Comparison of ENCODE assay signal across 34 cellular contexts in genomic region chr14:77421241-77421640, GRCh38. TPM values are rescaled to one million over a fixed set of nuclear protein-coding genes. Genes with fewer than 3 reads are reported as not detected.
DNase-seq lines count a peak whose midpoint lies in the region; ATAC-seq and TF ChIP-seq lines count a peak whose summit lies in the region.
"Had no signal": no experiment of that assay in that cellular context is flagged by ENCODE, and none has a peak within 500 bp of the region (broad histone marks: within the 10 kb centered on the region; RNA-seq: fewer than 3 reads in every experiment).

No MANE protein-coding gene starts in this region.

- intact Hi-C loops in mammary epithelial cell (cut with micrococcal nuclease): no loop called here
- intact Hi-C loops in mucosa of descending colon (cut with DNase I, micrococcal nuclease): no loop called here

- H3K9me3 ChIP-seq in mammary epithelial cell (replicated peaks; ENCODE audit: insufficient read depth, low read length) (no peaks in the 10 kb centered on the region), mucosa of descending colon (peaks cover 15% of the 10 kb centered on the region)
- H3K9me3 ChIP-seq: thyroid gland, vagina had no signal

- ATAC-seq in mucosa of descending colon: no peak
- ATAC-seq: activated CD8-positive, alpha-beta T cell treated with anti-CD3 and anti-CD28 coated beads, Interleukin-2, amount 10 ng/mL, durations not matched to agents 7 days and 5 days; heart right ventricle; lower lobe of right lung; naive thymus-derived CD8-positive, alpha-beta T cell; sciatic nerve had no signal

- H3K4me3 Mint-ChIP-seq in HFFc6: no peak overlapping the region
- H3K4me3 Mint-ChIP-seq: activated CD8-positive, alpha-beta T cell treated with anti-CD3 and anti-CD28 coated beads, Interleukin-2, amount 10 ng/mL, durations not matched to agents 7 days and 5 days; activated naive CD4-positive, alpha-beta T cell treated with anti-CD3 and anti-CD28 coated beads, Interleukin-2, amount 10 ng/mL, durations not matched to agents 7 days and 5 days; naive thymus-derived CD8-positive, alpha-beta T cell had no signal

- H3K4me1 Mint-ChIP-seq in HFFc6 (ENCODE audit: low read depth): peaks cover 12% of the 10 kb centered on the region
- H3K4me1 Mint-ChIP-seq: activated naive CD4-positive, alpha-beta T cell treated with anti-CD3 and anti-CD28 coated beads, Interleukin-2, amount 10 ng/mL, durations not matched to agents 7 days and 5 days; naive thymus-derived CD8-positive, alpha-beta T cell had no signal

- TF ChIP-seq CTCF in HFFc6 (IDR thresholded peaks at IDR 0.05): no peak
- TF ChIP-seq CTCF in mammary epithelial cell (conservative IDR thresholded peaks at IDR 0.05 in 1 of 2, IDR thresholded peaks at IDR 0.05 in 1 of 2; ENCODE audit: extremely low read depth in 1 of 2, insufficient read depth in 1 of 2, low read depth in 1 of 2, low read length in 2 of 2): no peak
- TF ChIP-seq CTCF in mucosa of descending colon (IDR thresholded peaks at IDR 0.05): no peak

- H3K4me1 ChIP-seq in mammary epithelial cell (ENCODE audit: insufficient read depth, low read length) (no peaks in the 10 kb centered on the region), mucosa of descending colon (ENCODE audit: low read depth) (no peaks in the 10 kb centered on the region)
- H3K4me1 ChIP-seq: heart right ventricle, lower lobe of right lung, thyroid gland, vagina had no signal

- H3K79me2 ChIP-seq in mammary epithelial cell (ENCODE audit: insufficient read depth, low read length): no peaks in the 10 kb centered on the region

- H3K4me3 ChIP-seq in mammary epithelial cell (replicated peaks in 1 of 3; ENCODE audit: insufficient read depth in 1 of 3, low read depth in 2 of 3, low read length in 3 of 3): no peak overlapping the region
- no peak overlapping the region for H3K4me3 ChIP-seq in mucosa of descending colon
- H3K4me3 ChIP-seq: heart right ventricle, lower lobe of right lung, thyroid gland, vagina had no signal

- 74% methylated on average over 2 of the region's 2 CpGs for WGBS in mammary epithelial cell (ENCODE audit: low coverage, missing lambda C conversion rate)

- no peak overlapping the region for H3K27ac ChIP-seq in mammary epithelial cell (ENCODE audit: insufficient read depth, low read depth, low read length)
- H3K27ac ChIP-seq: brain microvascular endothelial cell, heart right ventricle, lower lobe of right lung, thyroid gland, vagina, WERI-Rb-1 had no signal

- no peaks in the 10 kb centered on the region for H4K20me1 ChIP-seq in mammary epithelial cell (ENCODE audit: insufficient read depth, low read length)

- peaks cover 30% of the 10 kb centered on the region for H3K36me3 Mint-ChIP-seq in HFFc6 (ENCODE audit: low read depth)

- H3K36me3 ChIP-seq in mammary epithelial cell (ENCODE audit: insufficient read depth, low read length) (peaks cover 5% of the 10 kb centered on the region), mucosa of descending colon (ENCODE audit: low read depth) (no peaks in the 10 kb centered on the region)
- H3K36me3 ChIP-seq: WERI-Rb-1 had no signal

- in situ Hi-C loops in mammary epithelial cell (cut with MboI; ENCODE audit: low sequenced_read_pairs in 2 of 2): no loop called here

- H3K9me3 Mint-ChIP-seq in HFFc6: peaks cover 16% of the 10 kb centered on the region

- dilution Hi-C loops in mammary epithelial cell (cut with HindIII; ENCODE audit: low sequenced_read_pairs): no loop called here

- no peaks in the 10 kb centered on the region for H3K27me3 Mint-ChIP-seq in HFFc6 (ENCODE audit: insufficient read depth)
- H3K27me3 Mint-ChIP-seq: activated naive CD4-positive, alpha-beta T cell treated with anti-CD3 and anti-CD28 coated beads, Interleukin-2, amount 10 ng/mL, durations not matched to agents 7 days and 5 days; naive thymus-derived CD8-positive, alpha-beta T cell; progenitor cell of endocrine pancreas had no signal

- peak overlapping the region; percentile 32; the same call in 1 of the 2 replicates for H3K27ac Mint-ChIP-seq in HFFc6
- H3K27ac Mint-ChIP-seq: activated CD8-positive, alpha-beta T cell treated with anti-CD3 and anti-CD28 coated beads, Interleukin-2, amount 10 ng/mL, durations not matched to agents 7 days and 5 days; activated naive CD4-positive, alpha-beta T cell treated with anti-CD3 and anti-CD28 coated beads, Interleukin-2, amount 10 ng/mL, durations not matched to agents 7 days and 5 days; naive thymus-derived CD8-positive, alpha-beta T cell; progenitor cell of endocrine pancreas had no signal

- DNase-seq in EL (peak; percentile 50), HFFc6 (peak; percentile 6), mammary epithelial cell (peak; percentile 8), putamen (ENCODE audit: low spot score) (peak; percentile 17), NCI-H2029 (lab: John Stamatoyannopoulos, UW) (no peak), mucosa of descending colon (no peak), dermis blood vessel endothelial cell (no peak)
- DNase-seq: activated CD4-positive, alpha-beta T cell treated with anti-CD3 and anti-CD28 coated beads for 4 hours; activated CD8-positive, alpha-beta T cell treated with anti-CD3 and anti-CD28 coated beads, Interleukin-2, amount 10 ng/mL, durations not matched to agents 7 days and 5 days; activated naive CD4-positive, alpha-beta T cell treated with anti-CD3 and anti-CD28 coated beads, Interleukin-2, amount 10 ng/mL, durations not matched to agents 7 days and 5 days; amniotic stem cell; brain microvascular endothelial cell; C1 segment of cervical spinal cord; COR-L47; DMS79; effector CD8-positive, alpha-beta T cell; heart right ventricle; KG1; lower lobe of right lung; MM.1S; naive thymus-derived CD8-positive, alpha-beta T cell; NCI-H1436; NCI-H2107; NCI-H446; NCI-H774; SIG-M5; stimulated activated CD4-positive, alpha-beta T cell treated with anti-CD3 and anti-CD28 coated beads, Interleukin-4, amount 100 ng/mL, for 24 hours; T-helper 9 cell; thyroid gland; WERI-Rb-1 had no signal

- no TSS peak for BruUV-seq in mammary epithelial cell (replicated peaks; lab: Mats Ljungman, UMichigan)

- no peaks in the 10 kb centered on the region for H3K27me3 ChIP-seq in mammary epithelial cell (ENCODE audit: insufficient read depth, low read length)
- H3K27me3 ChIP-seq: brain microvascular endothelial cell, heart right ventricle, thyroid gland, vagina had no signal

- no peak overlapping the region for H3K4me2 ChIP-seq in mammary epithelial cell (ENCODE audit: insufficient read depth, low read depth, low read length)

- no peak overlapping the region for H2AFZ ChIP-seq in mammary epithelial cell (ENCODE audit: low read depth, low read length)

- CTCF ChIA-PET in mammary epithelial cell (lab: Charles Lee; ENCODE audit: low non-redundant PET): no interaction called here

- no peak overlapping the region for H3K9ac ChIP-seq in mammary epithelial cell (ENCODE audit: insufficient read depth, low read length)

RNA-seq across cellular contexts. Expression of gene NOXRED1, which starts 2.1 kb away (rescaled TPM):
- under 1 TPM in 3 of 6 experiments, not detected in 3; 0.09 to 0.33 (median 0.25) TPM for total RNA-seq in HFFc6 (2021; fragmentation: NEBNext Ultra II Directional; extraction: Animal tissue kit (Norgen Biotek cat#: 25700))
- total RNA-seq in mammary epithelial cell (under 1 TPM; under 0.01 to 0.33 TPM), mucosa of descending colon (1 to 10 TPM in 1 of 3 donors, under 1 TPM in 2; 0.82 to 1.1 (median 0.82) TPM), dermis blood vessel endothelial cell (under 0.01 TPM in 1 of 2 replicates, not detected in the other)
- polyA plus RNA-seq in mammary epithelial cell: 0.09 TPM
- polyA minus RNA-seq in mammary epithelial cell: not detected
- total RNA-seq: H4, vagina had no signal

RNA-seq across cellular contexts. Expression of gene VIPAS39, which starts 36.2 kb away (rescaled TPM):
- 10 to 100 TPM; 14.2 to 17.4 (median 15.3) TPM for total RNA-seq in HFFc6 (2021; fragmentation: NEBNext Ultra II Directional; extraction: Animal tissue kit (Norgen Biotek cat#: 25700))
- total RNA-seq in mammary epithelial cell: 10 to 100 TPM; 15.3 to 25.7 TPM
- 14.9 TPM for polyA plus RNA-seq in mammary epithelial cell
- 26.4 TPM for polyA minus RNA-seq in mammary epithelial cell
- total RNA-seq in mucosa of descending colon: 10 to 100 TPM; 17.8 to 23.1 (median 18.0) TPM
- 34.1 and 38.1 TPM in 2 replicates for total RNA-seq in dermis blood vessel endothelial cell

RNA-seq across cellular contexts. Expression of gene AHSA1, which starts 36.7 kb away (rescaled TPM):
- total RNA-seq in HFFc6 (2021; fragmentation: NEBNext Ultra II Directional; extraction: Animal tissue kit (Norgen Biotek cat#: 25700)): 100 to 1,000 TPM; 155 to 219 (median 178) TPM
- total RNA-seq in mammary epithelial cell (100 to 1,000 TPM in 1 of 2 donors, 10 to 100 TPM in 1; 63.7 to 140 TPM), mucosa of descending colon (100 to 1,000 TPM; 102 to 160 (median 116) TPM), dermis blood vessel endothelial cell (106 and 187 TPM in 2 replicates)
- polyA plus RNA-seq in mammary epithelial cell: 224 TPM
- 311 TPM for polyA minus RNA-seq in mammary epithelial cell

RNA-seq across cellular contexts. Expression of gene SAMD15, which starts 44.1 kb away (rescaled TPM):
- 1 to 10 TPM in 5 of 6 experiments, under 1 TPM in 1; 0.83 to 1.7 (median 1.3) TPM for total RNA-seq in HFFc6 (2021; fragmentation: NEBNext Ultra II Directional; extraction: Animal tissue kit (Norgen Biotek cat#: 25700))
- total RNA-seq in mammary epithelial cell: 1 to 10 TPM; 1.2 to 2.5 TPM
- 0.37 TPM for polyA plus RNA-seq in mammary epithelial cell
- polyA minus RNA-seq in mammary epithelial cell: not detected
- total RNA-seq in mucosa of descending colon: under 1 TPM; 0.29 to 0.66 (median 0.43) TPM
- 0.88 and 1.0 TPM in 2 replicates for total RNA-seq in dermis blood vessel endothelial cell
- total RNA-seq: vagina had no signal

RNA-seq across cellular contexts. Expression of gene TMED8, which starts 44.3 kb away (rescaled TPM):
- 1 to 10 TPM; 5.7 to 7.0 (median 6.6) TPM for total RNA-seq in HFFc6 (2021; fragmentation: NEBNext Ultra II Directional; extraction: Animal tissue kit (Norgen Biotek cat#: 25700))
- total RNA-seq in mammary epithelial cell (10 to 100 TPM; 11.2 to 16.0 TPM), mucosa of descending colon (10 to 100 TPM in 1 of 3 donors, 1 to 10 TPM in 2; 6.5 to 15.6 (median 7.7) TPM), dermis blood vessel endothelial cell (11.2 and 12.9 TPM in 2 replicates)
- 6.0 TPM for polyA plus RNA-seq in mammary epithelial cell
- 14.0 TPM for polyA minus RNA-seq in mammary epithelial cell

Comparison
In these comparisons a context has a peak if more than half of its experiments do, and no peak if none do; other contexts are left out.
1. DNase-seq: peak in EL (single experiment), HFFc6 (single experiment), mammary epithelial cell (single experiment) and putamen (single experiment); none in NCI-H2029 (single experiment), mucosa of descending colon (0 of 3) and dermis blood vessel endothelial cell (single experiment).